Comparison of ENCODE assay signal across 2 cellular contexts in genomic region chr20:37195018-37195417, GRCh38.
TF ChIP-seq lines count a peak whose summit lies in the region.

No MANE protein-coding gene starts in this region.

TF ChIP-seq in HepG2, 621 proteins besides CTCF, POLR2A, EP300 and RAD21:
- TF ChIP-seq ZNF776 (CRISPR knock-in tag; IDR thresholded peaks at IDR 0.05): no peak
- TF ChIP-seq ZNF567 (CRISPR knock-in tag; IDR thresholded peaks at IDR 0.05; ENCODE audit: borderline replicate concordance): no peak
- no peak for TF ChIP-seq ZNF264 (CRISPR knock-in tag; IDR thresholded peaks at IDR 0.05)
- TF ChIP-seq, protein P1, sequence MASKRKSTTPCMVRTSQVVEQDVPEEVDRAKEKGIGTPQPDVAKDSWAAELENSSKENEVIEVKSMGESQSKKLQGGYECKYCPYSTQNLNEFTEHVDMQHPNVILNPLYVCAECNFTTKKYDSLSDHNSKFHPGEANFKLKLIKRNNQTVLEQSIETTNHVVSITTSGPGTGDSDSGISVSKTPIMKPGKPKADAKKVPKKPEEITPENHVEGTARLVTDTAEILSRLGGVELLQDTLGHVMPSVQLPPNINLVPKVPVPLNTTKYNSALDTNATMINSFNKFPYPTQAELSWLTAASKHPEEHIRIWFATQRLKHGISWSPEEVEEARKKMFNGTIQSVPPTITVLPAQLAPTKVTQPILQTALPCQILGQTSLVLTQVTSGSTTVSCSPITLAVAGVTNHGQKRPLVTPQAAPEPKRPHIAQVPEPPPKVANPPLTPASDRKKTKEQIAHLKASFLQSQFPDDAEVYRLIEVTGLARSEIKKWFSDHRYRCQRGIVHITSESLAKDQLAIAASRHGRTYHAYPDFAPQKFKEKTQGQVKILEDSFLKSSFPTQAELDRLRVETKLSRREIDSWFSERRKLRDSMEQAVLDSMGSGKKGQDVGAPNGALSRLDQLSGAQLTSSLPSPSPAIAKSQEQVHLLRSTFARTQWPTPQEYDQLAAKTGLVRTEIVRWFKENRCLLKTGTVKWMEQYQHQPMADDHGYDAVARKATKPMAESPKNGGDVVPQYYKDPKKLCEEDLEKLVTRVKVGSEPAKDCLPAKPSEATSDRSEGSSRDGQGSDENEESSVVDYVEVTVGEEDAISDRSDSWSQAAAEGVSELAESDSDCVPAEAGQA (IDR thresholded peaks at IDR 0.05; ENCODE audit: low read depth): no peak
- TF ChIP-seq, protein P1 (CRISPR knock-in tag; IDR thresholded peaks at IDR 0.05; ENCODE audit: borderline replicate concordance): peak; percentile 7; the same call in 1 of the 2 replicates
- no peak for TF ChIP-seq GLI4 (CRISPR knock-in tag; IDR thresholded peaks at IDR 0.05; ENCODE audit: borderline replicate concordance)
- TF ChIP-seq ZNF788 (CRISPR knock-in tag; IDR thresholded peaks at IDR 0.05; ENCODE audit: borderline replicate concordance): no peak
- TF ChIP-seq ZNF572 (CRISPR knock-in tag; IDR thresholded peaks at IDR 0.05): no peak
- peak; percentile 27 for TF ChIP-seq PCBP2 (optimal IDR thresholded peaks at IDR 0.05; ENCODE audit: low read depth, low read length, poor library complexity, severe bottlenecking)
- TF ChIP-seq, protein P2, sequence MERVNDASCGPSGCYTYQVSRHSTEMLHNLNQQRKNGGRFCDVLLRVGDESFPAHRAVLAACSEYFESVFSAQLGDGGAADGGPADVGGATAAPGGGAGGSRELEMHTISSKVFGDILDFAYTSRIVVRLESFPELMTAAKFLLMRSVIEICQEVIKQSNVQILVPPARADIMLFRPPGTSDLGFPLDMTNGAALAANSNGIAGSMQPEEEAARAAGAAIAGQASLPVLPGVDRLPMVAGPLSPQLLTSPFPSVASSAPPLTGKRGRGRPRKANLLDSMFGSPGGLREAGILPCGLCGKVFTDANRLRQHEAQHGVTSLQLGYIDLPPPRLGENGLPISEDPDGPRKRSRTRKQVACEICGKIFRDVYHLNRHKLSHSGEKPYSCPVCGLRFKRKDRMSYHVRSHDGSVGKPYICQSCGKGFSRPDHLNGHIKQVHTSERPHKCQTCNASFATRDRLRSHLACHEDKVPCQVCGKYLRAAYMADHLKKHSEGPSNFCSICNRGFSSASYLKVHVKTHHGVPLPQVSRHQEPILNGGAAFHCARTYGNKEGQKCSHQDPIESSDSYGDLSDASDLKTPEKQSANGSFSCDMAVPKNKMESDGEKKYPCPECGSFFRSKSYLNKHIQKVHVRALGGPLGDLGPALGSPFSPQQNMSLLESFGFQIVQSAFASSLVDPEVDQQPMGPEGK (CRISPR knock-in tag; IDR thresholded peaks at IDR 0.05): no peak

TF ChIP-seq in WTC11, 78 proteins besides CTCF, POLR2A, EP300 and RAD21:
- no peak for TF ChIP-seq PRRX2 (CRISPR knock-in tag; IDR thresholded peaks at IDR 0.05)
- TF ChIP-seq GABPB1 (CRISPR knock-in tag; IDR thresholded peaks at IDR 0.05): no peak
- TF ChIP-seq CREM (CRISPR knock-in tag; IDR thresholded peaks at IDR 0.05): no peak
- TF ChIP-seq ZNF232 (CRISPR knock-in tag; IDR thresholded peaks at IDR 0.05): no peak
- no peak for TF ChIP-seq TEAD4 (CRISPR knock-in tag; IDR thresholded peaks at IDR 0.05)
- TF ChIP-seq ZNF671 (CRISPR knock-in tag; IDR thresholded peaks at IDR 0.05): no peak
